8 cellular contexts compared by ENCODE assay signal in the genomic region with DNA sequence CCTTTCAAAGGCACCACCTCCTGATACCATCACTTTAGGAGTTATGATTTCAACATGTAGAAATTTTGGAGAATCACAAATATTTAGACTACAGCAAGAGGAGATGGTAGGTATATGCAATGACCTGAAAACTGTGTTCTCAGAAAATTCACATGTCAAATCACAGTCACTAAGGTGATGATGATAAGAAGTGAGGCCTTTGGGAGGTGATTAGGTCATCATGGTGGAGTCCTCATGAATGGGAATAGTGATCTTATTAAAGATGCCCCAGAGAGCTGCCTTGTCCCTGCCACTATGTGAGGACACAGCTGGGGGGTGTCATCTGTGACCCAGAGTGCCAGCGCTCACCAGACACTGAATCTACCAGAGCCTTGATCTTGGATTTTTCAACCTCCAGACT.
"Had no signal": no experiment of that assay in that cellular context is flagged by ENCODE, and none has a peak within 500 bp of the region (broad histone marks: within the 10 kb centered on the region; RNA-seq: fewer than 3 reads in every experiment).

No MANE protein-coding gene starts in this region.

- FAIRE-seq: G401.6, GM12878, GM12891, GM12892, GM18507, GM19239 had no signal

- ATAC-seq: GM12878 had no signal

- DNase-seq: GDM1, GF-D8 had no signal

- H3K4me3 ChIP-seq: GM12878 had no signal
